In genomic region chr16:66553223-66553622, GRCh38 we compare ENCODE assay signal across 8 cellular contexts. TPM values are rescaled to one million over a fixed set of nuclear protein-coding genes. Genes with fewer than 3 reads are reported as not detected.
DNase-seq lines count a peak whose midpoint lies in the region; ATAC-seq, FAIRE-seq and TF ChIP-seq lines count a peak whose summit lies in the region.

No MANE protein-coding gene starts in this region.

- H3K4me3 ChIP-seq in heart right ventricle (peak overlapping the region in 9 of 10 donors; percentile 57 to 89 (median 60)), lower lobe of right lung (peak overlapping the region; percentile 87), lower leg skin (ENCODE audit: low read depth, poor library complexity, severe bottlenecking) (no peak overlapping the region)

- H3K4me1 ChIP-seq in heart right ventricle (peaks cover 5 to 75% (median 50%) of the 10 kb centered on the region in 9 donors), lower lobe of right lung (peaks cover 71% of the 10 kb centered on the region)

- TF ChIP-seq CTCF in heart right ventricle (IDR thresholded peaks at IDR 0.05) (no peak), lower lobe of right lung (IDR thresholded peaks at IDR 0.05) (no peak), lower leg skin (IDR thresholded peaks at IDR 0.05) (no peak)

- H3K36me3 Mint-ChIP-seq in activated naive CD4-positive, alpha-beta T cell treated with anti-CD3 and anti-CD28 coated beads, Interleukin-2, amount 50 U/mL, for 72 hours, result peaks cover 42 to 51% of the 10 kb centered on the region in 2 donors

- H3K36me3 ChIP-seq in heart right ventricle (peaks cover 0 to 15% (median 0%) of the 10 kb centered on the region in 9 donors), lower lobe of right lung (peaks cover 13% of the 10 kb centered on the region)

- H3K27ac ChIP-seq in heart right ventricle (peak overlapping the region in 5 of 10 donors; percentile 96 to 100 (median 99)), lower lobe of right lung (peak overlapping the region; percentile 92)

- no peaks in the 10 kb centered on the region for H3K9me3 ChIP-seq in heart right ventricle
- H3K9me3 ChIP-seq in lower lobe of right lung, result no peaks in the 10 kb centered on the region

- WGBS in heart right ventricle, 2 donors, result 39% methylated on average over 8 of the region's 8 CpGs
- 17 to 33% methylated on average over 8 of the region's 8 CpGs for WGBS in lower leg skin, 2 donors

- H3K9me3 Mint-ChIP-seq in activated naive CD4-positive, alpha-beta T cell treated with anti-CD3 and anti-CD28 coated beads, Interleukin-2, amount 50 U/mL, for 72 hours, result no peaks in the 10 kb centered on the region

- no peak for DNase-seq in heart right ventricle
- no peak for DNase-seq in Right ventricle myocardium inferior (ENCODE audit: missing footprints)
- DNase-seq in activated naive CD4-positive, alpha-beta T cell treated with anti-CD3 and anti-CD28 coated beads, Interleukin-2, amount 50 U/mL, for 72 hours (ENCODE audit: low spot score in 2 of 2), result no peak
- no peak for DNase-seq in lower lobe of right lung
- DNase-seq in urothelium cell line (ENCODE audit: low spot score), result peak; percentile 26
- no peak for DNase-seq in T1000 (lab: John Stamatoyannopoulos, UW)
- no peak for DNase-seq in lower leg skin (ENCODE audit: low spot score in 2 of 2)
- no peak for DNase-seq in NCI-H187 treated with DMSO at 0.1 percent for 48 hours (lab: John Stamatoyannopoulos, UW)

- no peak for FAIRE-seq in urothelium cell line (lab: Jason Lieb, UNC)

- ATAC-seq in heart right ventricle, result no peak
- no peak for ATAC-seq in Right ventricle myocardium inferior
- ATAC-seq in activated naive CD4-positive, alpha-beta T cell treated with anti-CD3 and anti-CD28 coated beads, Interleukin-2, amount 50 U/mL, for 72 hours, result peak in 1 of 2 donors; percentile 14
- ATAC-seq in lower lobe of right lung, result no peak

- peak overlapping the region; percentile 97 to 99 for H3K27ac Mint-ChIP-seq in activated naive CD4-positive, alpha-beta T cell treated with anti-CD3 and anti-CD28 coated beads, Interleukin-2, amount 50 U/mL, for 72 hours

- intact Hi-C loops in heart right ventricle (cut with DNase I) (loop anchor here in 6 of 10 donors (2.0 to 10.0 kb wide), 5 partner anchors 36 to 68 kb away; partner anchors contain the start of gene CMTM3 (in 1 of the 6)), Right ventricle myocardium inferior (cut with DNase I) (loop anchor here (2.0 kb wide), 1 partner anchor 52 kb away; the partner anchor contains the start of gene CMTM3), lower lobe of right lung (cut with DNase I) (no loop called here), lower leg skin (cut with DNase I; ENCODE audit: low total_unique reads) (no loop called here)

- TF ChIP-seq POLR2A in lower leg skin (IDR thresholded peaks at IDR 0.05), result no peak

- H3K27me3 ChIP-seq in heart right ventricle (no peaks in the 10 kb centered on the region), lower lobe of right lung (ENCODE audit: low read depth) (no peaks in the 10 kb centered on the region)

RNA-seq across cellular contexts. Expression of gene CKLF, which starts 0.8 kb away (rescaled TPM):
- 10 to 100 TPM in 3 of 10 donors, 1 to 10 TPM in 7; 1.6 to 19.9 (median 6.7) TPM for total RNA-seq in heart right ventricle
- polyA plus RNA-seq in heart right ventricle, result 10 to 100 TPM in 1 of 2 donors, 1 to 10 TPM in 1; 6.8 to 24.1 TPM
- total RNA-seq in Right ventricle myocardium inferior, result 14.7 TPM
- 100 to 1,000 TPM; 117 to 136 TPM for total RNA-seq in activated naive CD4-positive, alpha-beta T cell treated with anti-CD3 and anti-CD28 coated beads, Interleukin-2, amount 50 U/mL, for 72 hours
- 64.9 TPM for total RNA-seq in lower lobe of right lung
- 10 to 100 TPM; 10.2 to 24.8 (median 17.5) TPM for total RNA-seq in lower leg skin

RNA-seq across cellular contexts. Expression of gene TK2, which starts 3.3 kb away (rescaled TPM):
- total RNA-seq in heart right ventricle (10 to 100 TPM; 16.0 to 26.0 (median 21.4) TPM), Right ventricle myocardium inferior (18.6 TPM), lower lobe of right lung (36.2 TPM), lower leg skin (10 to 100 TPM; 15.3 to 28.3 (median 22.6) TPM)
- 10 to 100 TPM in 1 of 2 donors, 1 to 10 TPM in 1; 8.0 to 13.6 TPM for polyA plus RNA-seq in heart right ventricle
- 1 to 10 TPM; 2.7 to 9.1 TPM for total RNA-seq in activated naive CD4-positive, alpha-beta T cell treated with anti-CD3 and anti-CD28 coated beads, Interleukin-2, amount 50 U/mL, for 72 hours

RNA-seq across cellular contexts. Expression of gene CMTM1, which starts 13.0 kb away (rescaled TPM):
- total RNA-seq in heart right ventricle (1 to 10 TPM in 5 of 10 donors, under 1 TPM in 5; 0.50 to 2.1 (median 0.98) TPM), Right ventricle myocardium inferior (0.92 TPM), lower lobe of right lung (8.1 TPM), lower leg skin (1 to 10 TPM in 2 of 4 donors, under 1 TPM in 1, not detected in 1; 0.39 to 2.1 (median 1.9) TPM)
- polyA plus RNA-seq in heart right ventricle, result under 1 TPM in 1 of 2 donors, not detected in 1; 0.19 TPM
- 10 to 100 TPM; 13.0 to 13.1 TPM for total RNA-seq in activated naive CD4-positive, alpha-beta T cell treated with anti-CD3 and anti-CD28 coated beads, Interleukin-2, amount 50 U/mL, for 72 hours

RNA-seq across cellular contexts. Expression of gene CMTM2, which starts 26.0 kb away (rescaled TPM):
- total RNA-seq in heart right ventricle (under 1 TPM in 4 of 10 donors, not detected in 6; 0.33 to 0.95 (median 0.63) TPM), Right ventricle myocardium inferior (0.35 TPM), lower lobe of right lung (4.0 TPM), lower leg skin (under 1 TPM in 1 of 4 donors, not detected in 3; 0.26 TPM)
- polyA plus RNA-seq in heart right ventricle, result not detected
- total RNA-seq in activated naive CD4-positive, alpha-beta T cell treated with anti-CD3 and anti-CD28 coated beads, Interleukin-2, amount 50 U/mL, for 72 hours, result 1 to 10 TPM in 1 of 2 donors, under 1 TPM in 1; 0.87 to 1.1 TPM

RNA-seq across cellular contexts. Expression of gene CMTM3, which starts 51.3 kb away (rescaled TPM):
- 10 to 100 TPM in 3 of 10 donors, 1 to 10 TPM in 7; 6.6 to 19.9 (median 7.9) TPM for total RNA-seq in heart right ventricle
- polyA plus RNA-seq in heart right ventricle, result 10 to 100 TPM; 12.0 to 18.0 TPM
- total RNA-seq in Right ventricle myocardium inferior, result 11.8 TPM
- total RNA-seq in activated naive CD4-positive, alpha-beta T cell treated with anti-CD3 and anti-CD28 coated beads, Interleukin-2, amount 50 U/mL, for 72 hours, result 10 to 100 TPM; 40.0 to 74.0 TPM
- 35.8 TPM for total RNA-seq in lower lobe of right lung
- 10 to 100 TPM in 2 of 4 donors, 1 to 10 TPM in 2; 7.9 to 15.9 (median 10.0) TPM for total RNA-seq in lower leg skin

Comparison
In these comparisons a context has a peak if more than half of its experiments do, and no peak if none do; other contexts are left out.
1. intact Hi-C loops: an anchor here in heart right ventricle (2.0 to 10.0 kb wide) and Right ventricle myocardium inferior (2.0 kb wide); none called in lower lobe of right lung and lower leg skin.